17 cellular contexts compared by ENCODE assay signal in genomic region chr5:56494300-56494704, GRCh38.
A peak's percentile ranks its signal among the peaks of the same experiment; 100 is the strongest.
DNase-seq lines count a peak whose midpoint lies in the region; ATAC-seq and TF ChIP-seq lines count a peak whose summit lies in the region.
"Had no signal": no experiment of that assay in that cellular context is flagged by ENCODE, and none has a peak within 500 bp of the region (broad histone marks: within the 10 kb centered on the region; RNA-seq: fewer than 3 reads in every experiment).

No MANE protein-coding gene starts in this region.

- no peak overlapping the region for H3K4me2 ChIP-seq in GM23248 (ENCODE audit: unreplicated experiment)

- no peaks in the 10 kb centered on the region for H3K9me3 Mint-ChIP-seq in stimulated activated memory B cell treated with anti-CD40 and anti-IgM and Interleukin-4, amounts not matched to agents 10 μg/mL and 1 μg/mL and 100 μg/mL, for 72 hours
- no peaks in the 10 kb centered on the region for H3K9me3 Mint-ChIP-seq in natural killer cell
- H3K9me3 Mint-ChIP-seq: activated naive CD8-positive, alpha-beta T cell treated with anti-CD3 and anti-CD28 coated beads, Interleukin-2, amount 10 ng/mL, durations not matched to agents 7 days and 5 days; activated T-cell treated with anti-CD3 and anti-CD28 coated beads, Interleukin-2, amount 50 U/mL, for 4 hours; T-helper 1 cell treated with Interleukin-12 subunit alpha and Interleukin-12 subunit beta and Interleukin-4 antibody, amounts not matched to agents 30 μg/mL and 1 μg/mL, for 36 hours had no signal

- H3F3A ChIP-seq in GM23248 (ENCODE audit: insufficient read depth) = no peaks in the 10 kb centered on the region

- POLR2A ChIA-PET in HEK293T (lab: Yijun Ruan, JAX) = no interaction called here

- peaks cover 19% of the 10 kb centered on the region for H3K4me1 Mint-ChIP-seq in stimulated activated memory B cell treated with anti-CD40 and anti-IgM and Interleukin-4, amounts not matched to agents 10 μg/mL and 1 μg/mL and 100 μg/mL, for 72 hours
- no peaks in the 10 kb centered on the region for H3K4me1 Mint-ChIP-seq in natural killer cell

- peaks cover 21% of the 10 kb centered on the region for H3K27me3 ChIP-seq in GM23248 (replicated peaks; ENCODE audit: insufficient read depth)
- no peaks in the 10 kb centered on the region for H3K27me3 ChIP-seq in right cardiac atrium (ENCODE audit: control insufficient read depth, insufficient read depth)
- H3K27me3 ChIP-seq: pancreas had no signal

- ATAC-seq in right cardiac atrium (peak; percentile 67 to 82), HG02885 (IDR thresholded peaks at IDR 0.05; ENCODE audit: poor library complexity, unreplicated experiment) (no peak), natural killer cell (no peak)
- peak; percentile 67 for ATAC-seq in stimulated activated memory B cell treated with anti-CD40 and anti-IgM and Interleukin-4, amounts not matched to agents 10 μg/mL and 1 μg/mL and 100 μg/mL, for 72 hours
- ATAC-seq: activated T-cell treated with anti-CD3 and anti-CD28 coated beads, Interleukin-2, amount 50 U/mL, for 4 hours had no signal

- peak overlapping the region; percentile 77 for H3K27ac Mint-ChIP-seq in stimulated activated memory B cell treated with anti-CD40 and anti-IgM and Interleukin-4, amounts not matched to agents 10 μg/mL and 1 μg/mL and 100 μg/mL, for 72 hours
- no peak overlapping the region for H3K27ac Mint-ChIP-seq in natural killer cell
- H3K27ac Mint-ChIP-seq: activated naive CD8-positive, alpha-beta T cell treated with anti-CD3 and anti-CD28 coated beads, Interleukin-2, amount 10 ng/mL, durations not matched to agents 7 days and 5 days; T-helper 1 cell treated with Interleukin-12 subunit alpha and Interleukin-12 subunit beta and Interleukin-4 antibody, amounts not matched to agents 30 μg/mL and 1 μg/mL, for 36 hours had no signal

- H3K4me3 ChIP-seq in GM23248 (no peak overlapping the region), right cardiac atrium (ENCODE audit: low read length) (no peak overlapping the region)
- H3K4me3 ChIP-seq: pancreas had no signal

- in situ Hi-C loops in GM23248 (cut with MboI) = no loop called here

- H3K9me3 ChIP-seq in GM23248 (ENCODE audit: low read depth) (no peaks in the 10 kb centered on the region), right cardiac atrium (ENCODE audit: control insufficient read depth, low read length) (no peaks in the 10 kb centered on the region)
- H3K9me3 ChIP-seq: pancreas had no signal

- DNase-seq in GM23248 (peak; percentile 10), UCSD-AML1 (lab: John Stamatoyannopoulos, UW; ENCODE audit: unreplicated experiment) (peak; percentile 32), right cardiac atrium (peak in 2 of 3 donors; percentile 68 to 76), NCI-H345 treated with DMSO at 0.1 percent for 48 hours (lab: John Stamatoyannopoulos, UW; ENCODE audit: unreplicated experiment) (no peak), HEK293T (ENCODE audit: extremely low spot score) (no peak), natural killer cell (no peak)
- DNase-seq: activated CD4-positive, alpha-beta T cell treated with anti-CD3 and anti-CD28 coated beads, Interleukin-2, amount 50 U/mL, for 1 hour; activated naive CD8-positive, alpha-beta T cell treated with anti-CD3 and anti-CD28 coated beads, Interleukin-2, amount 10 ng/mL, durations not matched to agents 7 days and 5 days; activated T-cell treated with anti-CD3 and anti-CD28 coated beads, Interleukin-2, amount 50 U/mL, for 4 hours; effector memory CD4-positive, alpha-beta T cell; NCI-H187 treated with DMSO at 0.1 percent for 48 hours; NCI-H748 treated with DMSO at 0.1 percent for 48 hours; pancreas; RPMI8226 had no signal

- H3K36me3 ChIP-seq in GM23248 (ENCODE audit: low read depth) = no peaks in the 10 kb centered on the region
- H3K36me3 ChIP-seq: pancreas had no signal

- no peak overlapping the region for H3K27ac ChIP-seq in GM23248
- H3K27ac ChIP-seq in right cardiac atrium (ENCODE audit: low read length) = no peak overlapping the region
- H3K27ac ChIP-seq: pancreas had no signal

- H3K4me3 Mint-ChIP-seq in stimulated activated memory B cell treated with anti-CD40 and anti-IgM and Interleukin-4, amounts not matched to agents 10 μg/mL and 1 μg/mL and 100 μg/mL, for 72 hours = no peak overlapping the region
- no peak overlapping the region for H3K4me3 Mint-ChIP-seq in natural killer cell
- H3K4me3 Mint-ChIP-seq: activated naive CD8-positive, alpha-beta T cell treated with anti-CD3 and anti-CD28 coated beads, Interleukin-2, amount 10 ng/mL, durations not matched to agents 7 days and 5 days; activated T-cell treated with anti-CD3 and anti-CD28 coated beads, Interleukin-2, amount 50 U/mL, for 4 hours; T-helper 1 cell treated with Interleukin-12 subunit alpha and Interleukin-12 subunit beta and Interleukin-4 antibody, amounts not matched to agents 30 μg/mL and 1 μg/mL, for 36 hours had no signal

- 22 to 25% methylated on average over 6 of the region's 6 CpGs for WGBS in GM23248 (ENCODE audit: low coverage in 1 of 2, low lambda C conversion rate in 2 of 2, missing lambda C conversion rate in 2 of 2), 2 experiments
- 30% methylated on average over 6 of the region's 6 CpGs for WGBS in right cardiac atrium

- H4K20me1 ChIP-seq in GM23248 (ENCODE audit: insufficient read depth) = no peaks in the 10 kb centered on the region

- no peaks in the 10 kb centered on the region for H3K79me2 ChIP-seq in GM23248 (ENCODE audit: insufficient read depth)

- no peaks in the 10 kb centered on the region for H3K36me3 Mint-ChIP-seq in stimulated activated memory B cell treated with anti-CD40 and anti-IgM and Interleukin-4, amounts not matched to agents 10 μg/mL and 1 μg/mL and 100 μg/mL, for 72 hours
- no peaks in the 10 kb centered on the region for H3K36me3 Mint-ChIP-seq in natural killer cell
- H3K36me3 Mint-ChIP-seq: activated naive CD8-positive, alpha-beta T cell treated with anti-CD3 and anti-CD28 coated beads, Interleukin-2, amount 10 ng/mL, durations not matched to agents 7 days and 5 days had no signal

- H3K9ac ChIP-seq in GM23248 = no peak overlapping the region

- no peaks in the 10 kb centered on the region for H3K27me3 Mint-ChIP-seq in stimulated activated memory B cell treated with anti-CD40 and anti-IgM and Interleukin-4, amounts not matched to agents 10 μg/mL and 1 μg/mL and 100 μg/mL, for 72 hours
- H3K27me3 Mint-ChIP-seq in natural killer cell (ENCODE audit: low read depth in 2 of 2) = no peaks in the 10 kb centered on the region

- intact Hi-C loops in right cardiac atrium (cut with DNase I) = no loop called here
- intact Hi-C loops in natural killer cell (cut with micrococcal nuclease) = no loop called here

- TF ChIP-seq CTCF in natural killer cell (IDR thresholded peaks at IDR 0.05) = no peak

- H3K4me1 ChIP-seq in GM23248 (ENCODE audit: insufficient read depth) (no peaks in the 10 kb centered on the region), right cardiac atrium (ENCODE audit: control insufficient read depth, insufficient read depth, low read length) (peaks cover 10% of the 10 kb centered on the region)

- H3K9me2 ChIP-seq in GM23248 (ENCODE audit: insufficient read depth) = no peaks in the 10 kb centered on the region

- CTCF ChIA-PET in HEK293T (lab: Yijun Ruan, JAX) = interaction anchor here (1.0 kb wide), 1 partner anchor 12 kb away, joined by 4 read pairs; no protein-coding TSS in a partner anchor

- H2AFZ ChIP-seq in GM23248 = peak overlapping the region; percentile 20; the same call in 1 of the 2 replicates

TF ChIP-seq in HEK293T, 16 proteins besides CTCF, POLR2A, EP300 and RAD21:
- TF ChIP-seq HDGF (IDR thresholded peaks at IDR 0.05; ENCODE audit: borderline replicate concordance) (no peak), ARNT (IDR thresholded peaks at IDR 0.05) (no peak), ZNF384 (IDR thresholded peaks at IDR 0.05) (no peak), TARDBP (IDR thresholded peaks at IDR 0.05) (no peak)
TF ChIP-seq in HEK293T: peak in this region for 0.

Comparison
In these comparisons a context has a peak if more than half of its experiments do, and no peak if none do; other contexts are left out.
1. DNase-seq: peak in GM23248 (single experiment), UCSD-AML1 (single experiment) and right cardiac atrium (2 of 3); none in NCI-H345 treated with DMSO at 0.1 percent for 48 hours (single experiment), HEK293T (single experiment) and natural killer cell (single experiment).
2. ATAC-seq: peak in right cardiac atrium (2 of 2) and stimulated activated memory B cell treated with anti-CD40 and anti-IgM and Interleukin-4, amounts not matched to agents 10 μg/mL and 1 μg/mL and 100 μg/mL, for 72 hours (single experiment); none in HG02885 (single experiment) and natural killer cell (0 of 3).